ENCODE assay signal across 30 cellular contexts in genomic region chr14:53285064-53285463, GRCh38.
"Had no signal": no experiment of that assay in that cellular context is flagged by ENCODE, and none has a peak within 500 bp of the region (broad histone marks: within the 10 kb centered on the region; RNA-seq: fewer than 3 reads in every experiment).

No MANE protein-coding gene starts in this region.

- H3K4me3 ChIP-seq: MG63, Peyer's patch, SJSA1 had no signal

- H3K36me3 ChIP-seq: MG63, Peyer's patch, SJSA1 had no signal

- H3K27me3 ChIP-seq: MG63, Peyer's patch, SJSA1 had no signal

- H3K9ac ChIP-seq: SK-N-SH had no signal

- H3K4me1 ChIP-seq: Peyer's patch, SJSA1 had no signal

- H3K4me2 ChIP-seq: SK-N-SH had no signal

- H3K9me3 ChIP-seq: MG63, Peyer's patch, SJSA1, SK-N-SH had no signal

- H3K27ac ChIP-seq: Peyer's patch, SJSA1 had no signal

- DNase-seq: Kasumi-1, MG63, NCI-H1048, NCI-H1092 treated with DMSO at 0.1 percent for 48 hours, NCI-H1105 treated with DMSO at 0.1 percent for 48 hours, NCI-H1417, NCI-H1436, NCI-H146, NCI-H1694, NCI-H187, NCI-H1930, NCI-H2029 treated with DMSO at 0.1 percent for 48 hours, NCI-H2081 treated with DMSO at 0.1 percent for 48 hours, NCI-H2107, NCI-H2171, NCI-H226, NCI-H446 treated with DMSO at 0.1 percent for 48 hours, NCI-H510A, NCI-H524, NCI-H526, NCI-H69, NCI-H748 treated with DMSO at 0.1 percent for 48 hours, NCI-H82, Peyer's patch, Right ventricle myocardium superior, RPMI8226, SHP77 treated with DMSO at 0.1 percent for 48 hours, SK-N-SH, SW 1271 had no signal
